9 cellular contexts compared by ENCODE assay signal in genomic region chr12:69241444-69242092, GRCh38. TPM values are rescaled to one million over a fixed set of nuclear protein-coding genes. Genes with fewer than 3 reads are reported as not detected.
DNase-seq lines count a peak whose midpoint lies in the region; ATAC-seq and TF ChIP-seq lines count a peak whose summit lies in the region.
"Had no signal": no experiment of that assay in that cellular context is flagged by ENCODE, and none has a peak within 500 bp of the region (broad histone marks: within the 10 kb centered on the region; RNA-seq: fewer than 3 reads in every experiment).

No MANE protein-coding gene starts in this region.

- no TSS peak for BruUV-seq in PC-3 (replicated peaks; lab: Mats Ljungman, UMichigan)

- intact Hi-C loops in PC-3 (cut with micrococcal nuclease): loop anchor here (5.0 kb wide), 1 partner anchor 84 kb away; no protein-coding TSS in a partner anchor
- intact Hi-C loops in posterior cingulate gyrus (cut with DNase I): no loop called here

- DNase-seq in T-helper 1 cell (no peak), PC-3 (no peak), epithelial cell of proximal tubule (ENCODE audit: low read depth) (no peak), progenitor cell of endocrine pancreas (ENCODE audit: low spot score, unreplicated experiment) (no peak), posterior cingulate gyrus (no peak), kidney glomerular epithelial cell (lab: John Stamatoyannopoulos, UW) (no peak)
- DNase-seq: caudate nucleus had no signal

- no peaks in the 10 kb centered on the region; the same call in 1 of the 2 replicates for H3K36me3 ChIP-seq in PC-3 (ENCODE audit: low read depth, low read length)

- POLR2A ChIA-PET in PC-3 (lab: Charles Lee; ENCODE audit: unreplicated experiment): interaction anchor here (0.5 to 0.7 kb wide), 2 partner anchors 24 to 100 kb away, joined by 8 to 10 read pairs; no protein-coding TSS in a partner anchor

- CTCF ChIA-PET in PC-3 (lab: Charles Lee): interaction anchor here (1.1 kb wide), 1 partner anchor 24 kb away, joined by 6 read pairs; no protein-coding TSS in a partner anchor

- no peaks in the 10 kb centered on the region for H3K27me3 ChIP-seq in PC-3 (ENCODE audit: low read length)

- H3K9me3 Mint-ChIP-seq in T-helper 1 cell treated with Interleukin-12 subunit alpha and Interleukin-12 subunit beta and Interleukin-4 antibody, amounts not matched to agents 30 μg/mL and 1 μg/mL, for 36 hours: no peaks in the 10 kb centered on the region
- no peaks in the 10 kb centered on the region for H3K9me3 Mint-ChIP-seq in progenitor cell of endocrine pancreas (ENCODE audit: low read depth)

- no peak overlapping the region for H2AFZ ChIP-seq in PC-3 (ENCODE audit: low read length)

- peaks cover 53% of the 10 kb centered on the region for H3K4me1 Mint-ChIP-seq in T-helper 1 cell treated with Interleukin-12 subunit alpha and Interleukin-12 subunit beta and Interleukin-4 antibody, amounts not matched to agents 30 μg/mL and 1 μg/mL, for 36 hours (ENCODE audit: low read depth)
- peaks cover 34% of the 10 kb centered on the region for H3K4me1 Mint-ChIP-seq in progenitor cell of endocrine pancreas (ENCODE audit: low read depth)

- H4K20me1 ChIP-seq in PC-3 (ENCODE audit: low read length): peaks cover 52% of the 10 kb centered on the region

- H3K36me3 Mint-ChIP-seq in T-helper 1 cell treated with Interleukin-12 subunit alpha and Interleukin-12 subunit beta and Interleukin-4 antibody, amounts not matched to agents 30 μg/mL and 1 μg/mL, for 36 hours (ENCODE audit: low read depth): peaks cover 3% of the 10 kb centered on the region
- peaks cover 4% of the 10 kb centered on the region for H3K36me3 Mint-ChIP-seq in progenitor cell of endocrine pancreas (ENCODE audit: insufficient read depth)

- TF ChIP-seq CTCF in PC-3 (conservative IDR thresholded peaks at IDR 0.05; ENCODE audit: low read depth, low read length) (no peak), epithelial cell of proximal tubule (conservative IDR thresholded peaks at IDR 0.05; ENCODE audit: low read depth, low read length) (no peak), progenitor cell of endocrine pancreas (IDR thresholded peaks at IDR 0.05; ENCODE audit: unreplicated experiment) (no peak)

- no peak overlapping the region for H3K27ac Mint-ChIP-seq in T-helper 1 cell treated with Interleukin-12 subunit alpha and Interleukin-12 subunit beta and Interleukin-4 antibody, amounts not matched to agents 30 μg/mL and 1 μg/mL, for 36 hours
- H3K27ac Mint-ChIP-seq in progenitor cell of endocrine pancreas: peak overlapping the region; percentile 78

- peaks cover 71% of the 10 kb centered on the region for H3K79me2 ChIP-seq in PC-3 (ENCODE audit: low read length)

- H3F3A ChIP-seq in PC-3 (ENCODE audit: low read length, unreplicated experiment): no peaks in the 10 kb centered on the region

- H3K9ac ChIP-seq in PC-3 (ENCODE audit: low read length): peak overlapping the region; percentile 95; the same call in 1 of the 2 replicates

- H3K9me3 ChIP-seq in PC-3 (ENCODE audit: low read length): no peaks in the 10 kb centered on the region

- peak overlapping the region; percentile 91 for H3K4me2 ChIP-seq in PC-3 (ENCODE audit: low read length)

- no peaks in the 10 kb centered on the region for H3K9me2 ChIP-seq in PC-3 (replicated peaks; ENCODE audit: low read length)

- H3K4me1 ChIP-seq in PC-3 (ENCODE audit: insufficient read depth, low read length): peaks cover 13% of the 10 kb centered on the region

- H3K27me3 Mint-ChIP-seq in T-helper 1 cell treated with Interleukin-12 subunit alpha and Interleukin-12 subunit beta and Interleukin-4 antibody, amounts not matched to agents 30 μg/mL and 1 μg/mL, for 36 hours (ENCODE audit: low read depth): no peaks in the 10 kb centered on the region
- H3K27me3 Mint-ChIP-seq in progenitor cell of endocrine pancreas: no peaks in the 10 kb centered on the region

- H3K4me3 Mint-ChIP-seq in T-helper 1 cell treated with Interleukin-12 subunit alpha and Interleukin-12 subunit beta and Interleukin-4 antibody, amounts not matched to agents 30 μg/mL and 1 μg/mL, for 36 hours: peak overlapping the region; percentile 40
- peak overlapping the region; percentile 93 for H3K4me3 Mint-ChIP-seq in progenitor cell of endocrine pancreas (ENCODE audit: low read depth)

- H3K4me3 ChIP-seq in PC-3 (ENCODE audit: low read length) (peak overlapping the region; percentile 100), epithelial cell of proximal tubule (ENCODE audit: low read depth, low read length) (peak overlapping the region; percentile 62)

- H3K27ac ChIP-seq in PC-3 (ENCODE audit: low read length): no peak overlapping the region

- ATAC-seq in PC-3 (no peak), HG02588 (IDR thresholded peaks at IDR 0.05; ENCODE audit: unreplicated experiment) (no peak)

RNA-seq across cellular contexts. Expression of gene CPSF6, which starts 2.2 kb away (rescaled TPM):
- 94.6 and 96.7 TPM in 2 replicates for total RNA-seq in PC-3 (2014; rRNA removed)
- 19.7 and 40.2 TPM in 2 replicates for total RNA-seq in epithelial cell of proximal tubule
- 154 and 156 TPM in 2 replicates for total RNA-seq in progenitor cell of endocrine pancreas
